In genomic region chr3:56706629-56707028, GRCh38 we compare ENCODE assay signal across 25 cellular contexts.
"Had no signal": no experiment of that assay in that cellular context is flagged by ENCODE, and none has a peak within 500 bp of the region (broad histone marks: within the 10 kb centered on the region; RNA-seq: fewer than 3 reads in every experiment).

No MANE protein-coding gene starts in this region.

- H3K4me3 ChIP-seq: colonic mucosa, coronary artery, dorsolateral prefrontal cortex, esophagus muscularis mucosa, esophagus squamous epithelium, gastrocnemius medialis, gastroesophageal sphincter, heart left ventricle, heart right ventricle had no signal

- H3K9me3 ChIP-seq: colonic mucosa, esophagus muscularis mucosa, esophagus squamous epithelium, gastrocnemius medialis, gastroesophageal sphincter had no signal

- H3K4me3 Mint-ChIP-seq: dendritic cell treated with granulocyte-macrophage colony-stimulating factor and Interleukin-4, amounts not matched to agents 40 ng/mL and 50 ng/mL, for 4 days; effector memory CD8-positive, alpha-beta T cell; endodermal cell had no signal

- H3K9me3 Mint-ChIP-seq: dendritic cell treated with granulocyte-macrophage colony-stimulating factor and Interleukin-4, amounts not matched to agents 40 ng/mL and 50 ng/mL, for 4 days; effector memory CD8-positive, alpha-beta T cell; endodermal cell had no signal

- H3K4me1 ChIP-seq: colonic mucosa, foreskin keratinocyte, gastrocnemius medialis had no signal

- H3K4me1 Mint-ChIP-seq: endodermal cell had no signal

- H3K27ac Mint-ChIP-seq: dendritic cell treated with granulocyte-macrophage colony-stimulating factor and Interleukin-4, amounts not matched to agents 40 ng/mL and 50 ng/mL, for 4 days; effector memory CD8-positive, alpha-beta T cell; endodermal cell had no signal

- H3K36me3 ChIP-seq: colonic mucosa, esophagus muscularis mucosa, esophagus squamous epithelium, gastrocnemius medialis, gastroesophageal sphincter, heart left ventricle, heart right ventricle had no signal

- H3K27me3 Mint-ChIP-seq: dendritic cell treated with granulocyte-macrophage colony-stimulating factor and Interleukin-4, amounts not matched to agents 40 ng/mL and 50 ng/mL, for 4 days; effector memory CD8-positive, alpha-beta T cell had no signal

- ATAC-seq: effector memory CD8-positive, alpha-beta T cell; esophagus mucosa; foreskin keratinocyte; gastrocnemius medialis; gastroesophageal sphincter; heart left ventricle; heart right ventricle had no signal

- H3K27ac ChIP-seq: colonic mucosa, coronary artery, dorsolateral prefrontal cortex, epithelial cell of prostate, esophagus muscularis mucosa, esophagus squamous epithelium, foreskin keratinocyte, gastrocnemius medialis, gastroesophageal sphincter, heart left ventricle, heart right ventricle had no signal

- DNase-seq: colonic mucosa; cortex of kidney; dermis blood vessel endothelial cell; dorsolateral prefrontal cortex; effector CD4-positive, alpha-beta T cell; effector CD8-positive, alpha-beta T cell; effector memory CD4-positive, alpha-beta T cell; effector memory CD8-positive, alpha-beta T cell; endodermal cell; erythroblast; esophagus squamous epithelium; foreskin fibroblast; foreskin keratinocyte; foreskin melanocyte; gastrocnemius medialis; glutamatergic neuron; head of caudate nucleus; heart left ventricle; heart right ventricle had no signal
